In genomic region chr16:72858611-72859493, GRCh38 we compare ENCODE assay signal across 15 cellular contexts.
DNase-seq lines count a peak whose midpoint lies in the region; ATAC-seq, FAIRE-seq and TF ChIP-seq lines count a peak whose summit lies in the region.
"Had no signal": no experiment of that assay in that cellular context is flagged by ENCODE, and none has a peak within 500 bp of the region (broad histone marks: within the 10 kb centered on the region; RNA-seq: fewer than 3 reads in every experiment).

No MANE protein-coding gene starts in this region.

- H3K27ac ChIP-seq in astrocyte (ENCODE audit: low read depth, low read length) (peak overlapping the region; percentile 52), muscle layer of duodenum (ENCODE audit: low read length) (peak overlapping the region; percentile 24), tibial artery (peak overlapping the region; percentile 84 to 99)
- H3K27ac ChIP-seq: right lobe of liver had no signal

- peaks cover 7% of the 10 kb centered on the region for H3K36me3 Mint-ChIP-seq in astrocyte (ENCODE audit: low read depth, unreplicated experiment)
- no peaks in the 10 kb centered on the region for H3K36me3 Mint-ChIP-seq in activated T-cell treated with anti-CD3 and anti-CD28 coated beads, Interleukin-2, amount 50 U/mL, for 24 hours (ENCODE audit: low read depth)
- no peaks in the 10 kb centered on the region for H3K36me3 Mint-ChIP-seq in effector memory CD8-positive, alpha-beta T cell (ENCODE audit: insufficient read depth)

- H3K4me1 ChIP-seq in astrocyte (ENCODE audit: insufficient read depth, low read length) (peaks cover 16% of the 10 kb centered on the region), muscle layer of duodenum (ENCODE audit: control insufficient read depth in 1 of 2, insufficient read depth in 2 of 2, low read length in 2 of 2) (peaks cover 0 to 11% of the 10 kb centered on the region in 2 donors), tibial artery (peaks cover 0 to 79% (median 40%) of the 10 kb centered on the region in 4 donors)
- H3K4me1 ChIP-seq: right lobe of liver had no signal

- H3K4me1 Mint-ChIP-seq in astrocyte (ENCODE audit: low read depth, unreplicated experiment), result no peaks in the 10 kb centered on the region
- no peaks in the 10 kb centered on the region for H3K4me1 Mint-ChIP-seq in activated T-cell treated with anti-CD3 and anti-CD28 coated beads, Interleukin-2, amount 50 U/mL, for 24 hours (ENCODE audit: low read depth)
- no peaks in the 10 kb centered on the region for H3K4me1 Mint-ChIP-seq in effector memory CD8-positive, alpha-beta T cell (ENCODE audit: low read depth in 2 of 2)

- no peaks in the 10 kb centered on the region for H3K27me3 Mint-ChIP-seq in astrocyte (ENCODE audit: low read depth, unreplicated experiment)
- H3K27me3 Mint-ChIP-seq in activated T-cell treated with anti-CD3 and anti-CD28 coated beads, Interleukin-2, amount 50 U/mL, for 24 hours, result peaks cover 4% of the 10 kb centered on the region
- peaks cover 4 to 26% of the 10 kb centered on the region in 2 donors for H3K27me3 Mint-ChIP-seq in effector memory CD8-positive, alpha-beta T cell
- H3K27me3 Mint-ChIP-seq: activated B cell treated with CpG ODN at 0.5 μM for 24 hours had no signal

- no peaks in the 10 kb centered on the region for H3K27me3 ChIP-seq in astrocyte (ENCODE audit: insufficient read depth, low read length)
- H3K27me3 ChIP-seq in muscle layer of duodenum (ENCODE audit: low read depth, low read length), result no peaks in the 10 kb centered on the region
- H3K27me3 ChIP-seq in tibial artery, result no peaks in the 10 kb centered on the region
- H3K27me3 ChIP-seq: MG63, right lobe of liver had no signal

- peaks cover 33% of the 10 kb centered on the region for H3K79me2 ChIP-seq in astrocyte (ENCODE audit: insufficient read depth, low read length)

- TF ChIP-seq CTCF in astrocyte (IDR thresholded peaks at IDR 0.05; ENCODE audit: insufficient read depth, low read depth, low read length), result no peak
- peak; percentile 26 for TF ChIP-seq CTCF in fibroblast of villous mesenchyme (IDR thresholded peaks at IDR 0.05; ENCODE audit: insufficient read depth, low read depth, low read length)
- TF ChIP-seq CTCF in tibial artery (IDR thresholded peaks at IDR 0.05), result peak in 1 of 2 experiments; percentile 11

- H4K20me1 ChIP-seq in astrocyte (ENCODE audit: insufficient read depth, low read length), result peaks cover 11% of the 10 kb centered on the region

- no peak for FAIRE-seq in astrocyte (lab: Jason Lieb, UNC)

- H3K9me3 Mint-ChIP-seq in astrocyte (ENCODE audit: unreplicated experiment), result no peaks in the 10 kb centered on the region
- no peaks in the 10 kb centered on the region for H3K9me3 Mint-ChIP-seq in activated T-cell treated with anti-CD3 and anti-CD28 coated beads, Interleukin-2, amount 50 U/mL, for 24 hours
- peaks cover 3 to 5% of the 10 kb centered on the region in 2 donors for H3K9me3 Mint-ChIP-seq in effector memory CD8-positive, alpha-beta T cell
- H3K9me3 Mint-ChIP-seq: activated B cell treated with CpG ODN at 0.5 μM for 24 hours had no signal

- no peak for ATAC-seq in GM21515 (IDR thresholded peaks at IDR 0.05; ENCODE audit: unreplicated experiment)
- no peak for ATAC-seq in effector memory CD8-positive, alpha-beta T cell (replicated peaks)

- no peak overlapping the region for H2AFZ ChIP-seq in astrocyte (ENCODE audit: low read depth, low read length)

- peak overlapping the region; percentile 75 for H3K4me2 ChIP-seq in astrocyte (ENCODE audit: low read length)

- H3K9ac ChIP-seq in astrocyte (ENCODE audit: low read length), result peak overlapping the region; percentile 63

- H3K9me3 ChIP-seq in astrocyte (ENCODE audit: insufficient read depth, low read depth, low read length) (no peaks in the 10 kb centered on the region), muscle layer of duodenum (ENCODE audit: control insufficient read depth in 1 of 2, low read length in 2 of 2) (no peaks in the 10 kb centered on the region), tibial artery (no peaks in the 10 kb centered on the region)
- H3K9me3 ChIP-seq: MG63, right lobe of liver had no signal

- no peaks in the 10 kb centered on the region for H3K36me3 ChIP-seq in astrocyte (ENCODE audit: insufficient read depth, low read length)
- no peaks in the 10 kb centered on the region for H3K36me3 ChIP-seq in muscle layer of duodenum (ENCODE audit: control insufficient read depth in 1 of 2, insufficient read depth in 2 of 2, low read length in 2 of 2)
- H3K36me3 ChIP-seq in tibial artery, result no peaks in the 10 kb centered on the region
- H3K36me3 ChIP-seq: MG63, right lobe of liver had no signal

- no peak overlapping the region for H3K27ac Mint-ChIP-seq in astrocyte (ENCODE audit: unreplicated experiment)
- no peak overlapping the region for H3K27ac Mint-ChIP-seq in activated T-cell treated with anti-CD3 and anti-CD28 coated beads, Interleukin-2, amount 50 U/mL, for 24 hours
- no peak overlapping the region for H3K27ac Mint-ChIP-seq in effector memory CD8-positive, alpha-beta T cell
- H3K27ac Mint-ChIP-seq: activated B cell treated with CpG ODN at 0.5 μM for 24 hours had no signal

- no peak overlapping the region for H3K4me3 Mint-ChIP-seq in astrocyte (ENCODE audit: unreplicated experiment)
- no peak overlapping the region for H3K4me3 Mint-ChIP-seq in activated T-cell treated with anti-CD3 and anti-CD28 coated beads, Interleukin-2, amount 50 U/mL, for 24 hours
- H3K4me3 Mint-ChIP-seq in effector memory CD8-positive, alpha-beta T cell, result no peak overlapping the region
- H3K4me3 Mint-ChIP-seq: activated B cell treated with CpG ODN at 0.5 μM for 24 hours had no signal

- H3K4me3 ChIP-seq in astrocyte (ENCODE audit: insufficient read depth, low read depth, low read length) (peak overlapping the region; percentile 2), fibroblast of villous mesenchyme (ENCODE audit: low read depth, low read length) (no peak overlapping the region), muscle layer of duodenum (ENCODE audit: low read depth in 1 of 2, low read length in 2 of 2) (peak overlapping the region in 1 of 2 donors; percentile 4), tibial artery (peak overlapping the region; percentile 34 to 39)
- H3K4me3 ChIP-seq: MG63, right lobe of liver had no signal

- DNase-seq in astrocyte (ENCODE audit: low read depth) (peak; percentile 67), fibroblast of villous mesenchyme (ENCODE audit: low read depth) (peak; percentile 73), tibial artery (peak; percentile 67 to 94), occipital lobe (lab: John Stamatoyannopoulos, UW) (no peak)
- no peak for DNase-seq in activated T-cell treated with anti-CD3 and anti-CD28 coated beads, Interleukin-2, amount 50 U/mL, for 24 hours
- no peak for DNase-seq in effector memory CD8-positive, alpha-beta T cell
- DNase-seq: activated B cell treated with CpG ODN at 0.5 μM for 24 hours; activated T-cell treated with anti-CD3 and anti-CD28 coated beads, Interleukin-2, amount 50 U/mL, for 1 hour; COR-L47; mammary epithelial cell; MG63; right lobe of liver; SIG-M5 had no signal

- intact Hi-C loops in tibial artery (cut with DNase I; ENCODE audit: low total_unique reads), result no loop called here

Comparison
In these comparisons a context has a peak if more than half of its experiments do, and no peak if none do; other contexts are left out.
1. DNase-seq: peak in astrocyte (single experiment), fibroblast of villous mesenchyme (single experiment) and tibial artery (2 of 2); none in occipital lobe (single experiment), activated T-cell treated with anti-CD3 and anti-CD28 coated beads, Interleukin-2, amount 50 U/mL, for 24 hours (single experiment) and effector memory CD8-positive, alpha-beta T cell (0 of 3).
2. H3K27ac ChIP-seq: peak in every context shown above with its lines; median percentile 92 in tibial artery; 52 in astrocyte; 24 in muscle layer of duodenum.